Comparison of ENCODE assay signal across 20 cellular contexts in the genomic region with DNA sequence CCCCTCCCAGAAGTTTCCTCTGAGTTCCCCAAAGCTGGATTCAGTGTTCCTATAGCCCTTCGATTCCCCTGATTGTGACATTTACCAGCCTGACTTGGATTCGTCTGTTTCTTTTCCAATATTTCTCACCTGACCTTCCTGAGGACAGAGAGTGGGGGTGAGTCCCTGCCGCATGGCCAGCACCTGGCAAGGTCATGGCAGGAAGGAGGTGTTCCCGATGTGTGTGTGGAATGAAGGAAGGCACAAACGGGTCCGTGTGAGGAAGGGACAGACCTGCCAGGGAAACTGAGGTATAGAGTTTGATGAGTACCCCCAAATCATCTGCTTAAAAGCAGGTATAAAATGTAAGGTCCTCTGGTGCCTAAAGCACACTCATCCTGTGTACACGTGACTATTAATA. TPM values are rescaled to one million over a fixed set of nuclear protein-coding genes. Genes with fewer than 3 reads are reported as not detected.
DNase-seq lines count a peak whose midpoint lies in the region; ATAC-seq and TF ChIP-seq lines count a peak whose summit lies in the region.
"Had no signal": no experiment of that assay in that cellular context is flagged by ENCODE, and none has a peak within 500 bp of the region (broad histone marks: within the 10 kb centered on the region; RNA-seq: fewer than 3 reads in every experiment).

No MANE protein-coding gene starts in this region.

- H3K23ac ChIP-seq in trophoblast cell (ENCODE audit: low read length): peak overlapping the region; percentile 59

- peaks cover 79% of the 10 kb centered on the region for H3K79me2 ChIP-seq in fibroblast of lung (ENCODE audit: control insufficient read depth, insufficient read depth, low read length)
- H3K79me2 ChIP-seq in trophoblast cell (ENCODE audit: control insufficient read depth, insufficient read depth, low read length, poor library complexity): peaks cover 27% of the 10 kb centered on the region

- no peak overlapping the region for H4K8ac ChIP-seq in trophoblast cell (ENCODE audit: low read depth, low read length)

- no peak overlapping the region for H3K9ac ChIP-seq in fibroblast of lung (ENCODE audit: insufficient read depth, low read length)
- no peak overlapping the region for H3K9ac ChIP-seq in trophoblast cell (ENCODE audit: low read length)

- DNase-seq in cardiac septum (ENCODE audit: low spot score): peak; percentile 58
- no peak for DNase-seq in left cardiac atrium
- DNase-seq in fibroblast of lung (ENCODE audit: low read depth in 2 of 2): no peak
- no peak for DNase-seq in trophoblast cell
- DNase-seq in ureter (ENCODE audit: low spot score): peak; percentile 26
- DNase-seq in RPMI8226: no peak
- DNase-seq in omental fat pad (ENCODE audit: low spot score): no peak
- DNase-seq: activated CD4-positive, alpha-beta T cell treated with anti-CD3 and anti-CD28 coated beads for 48 hours; activated CD8-positive, alpha-beta memory T cell treated with anti-CD3 and anti-CD28 coated beads, Interleukin-2, amount 50 U/mL, for 48 hours; activated gamma-delta T cell; anterior cingulate cortex; CD4-positive, CD25-positive, alpha-beta regulatory T cell; DMS79; dorsolateral prefrontal cortex; KBM-7; left colon; NCI-H1048; NCI-H510A treated with DMSO at 0.1 percent for 48 hours; pancreas had no signal

- no CpG with 5 or more reads among the region's 7 CpGs for WGBS in trophoblast cell (ENCODE audit: extremely low coverage, insufficient coverage, insufficient read length)

- no peaks in the 10 kb centered on the region for H3K36me3 ChIP-seq in fibroblast of lung (ENCODE audit: control insufficient read depth, insufficient read depth, low read length)
- peaks cover 12 to 27% of the 10 kb centered on the region in 2 experiments for H3K36me3 ChIP-seq in trophoblast cell (ENCODE audit: control insufficient read depth in 1 of 2, insufficient read depth in 2 of 2, low read length in 2 of 2)
- H3K36me3 ChIP-seq: pancreas had no signal

- intact Hi-C loops in cardiac septum (cut with DNase I) (loop anchor here (2.0 to 5.0 kb wide), 2 partner anchors 36 to 103 kb away; no protein-coding TSS in a partner anchor), left cardiac atrium (cut with DNase I) (loop anchor here in 1 of 2 donors (5.0 kb wide), 1 partner anchor 41 kb away; no protein-coding TSS in a partner anchor)

- no peaks in the 10 kb centered on the region for H3K27me3 ChIP-seq in fibroblast of lung (ENCODE audit: control insufficient read depth, insufficient read depth, low read length)
- no peaks in the 10 kb centered on the region for H3K27me3 ChIP-seq in trophoblast cell (ENCODE audit: insufficient read depth, low read length)

- no peak overlapping the region for H2BK120ac ChIP-seq in trophoblast cell (ENCODE audit: insufficient read depth, low read length, poor library complexity)

- peak overlapping the region; percentile 60 for H2AK5ac ChIP-seq in trophoblast cell (ENCODE audit: low read length)

- H3K4me3 ChIP-seq in fibroblast of lung (replicated peaks in 1 of 4; ENCODE audit: control extremely low read depth in 1 of 4, insufficient read depth in 1 of 4, low read depth in 3 of 4, low read length in 4 of 4) (no peak overlapping the region), trophoblast cell (ENCODE audit: low read depth, low read length) (no peak overlapping the region)

- ATAC-seq in left cardiac atrium (no peak), omental fat pad (ENCODE audit: low FRiP score) (no peak), GM21786 (IDR thresholded peaks at IDR 0.05; ENCODE audit: unreplicated experiment) (no peak)
- ATAC-seq: left colon, pancreas had no signal

- no peak overlapping the region for H4K91ac ChIP-seq in trophoblast cell (ENCODE audit: low read depth, low read length)

- no peaks in the 10 kb centered on the region for H3K9me3 ChIP-seq in fibroblast of lung (ENCODE audit: control insufficient read depth, insufficient read depth, low read depth, low read length)
- no peaks in the 10 kb centered on the region for H3K9me3 ChIP-seq in trophoblast cell (ENCODE audit: insufficient read depth, low read depth, low read length)
- H3K9me3 ChIP-seq: pancreas had no signal

- H3K14ac ChIP-seq in trophoblast cell (ENCODE audit: low read length): no peak overlapping the region

- H3K4ac ChIP-seq in trophoblast cell (ENCODE audit: low read depth, low read length): peak overlapping the region; percentile 53

- no peak overlapping the region for H3K4me2 ChIP-seq in fibroblast of lung (ENCODE audit: extremely low read depth, insufficient read depth, low read length)
- H3K4me2 ChIP-seq in trophoblast cell (ENCODE audit: low read length): no peak overlapping the region

- H2AFZ ChIP-seq in fibroblast of lung (ENCODE audit: low read length): no peak overlapping the region
- no peak overlapping the region for H2AFZ ChIP-seq in trophoblast cell (ENCODE audit: insufficient read depth, low read length, poor library complexity)

- H4K12ac ChIP-seq in trophoblast cell (ENCODE audit: low read depth, low read length): no peak overlapping the region

- H3K79me1 ChIP-seq in trophoblast cell (ENCODE audit: low read length): peaks cover 27% of the 10 kb centered on the region

- TF ChIP-seq CTCF in fibroblast of lung (conservative IDR thresholded peaks at IDR 0.05 in 1 of 2, IDR thresholded peaks at IDR 0.05 in 1 of 2; ENCODE audit: low read depth in 1 of 2, low read length in 2 of 2): no peak
- TF ChIP-seq CTCF in omental fat pad (IDR thresholded peaks at IDR 0.05): no peak

- no peaks in the 10 kb centered on the region for H4K20me1 ChIP-seq in fibroblast of lung (ENCODE audit: control insufficient read depth, extremely low read depth, insufficient read depth, low read length)

- H3K27ac ChIP-seq in fibroblast of lung (ENCODE audit: insufficient read depth, low read length): peak overlapping the region; percentile 35
- no peak overlapping the region for H3K27ac ChIP-seq in trophoblast cell (ENCODE audit: low read depth, low read length)

- peak overlapping the region; percentile 56 for H3K18ac ChIP-seq in trophoblast cell (ENCODE audit: low read length)

- H3K4me1 ChIP-seq in fibroblast of lung (ENCODE audit: control insufficient read depth, extremely low read depth, insufficient read depth, low read length) (peaks cover 34% of the 10 kb centered on the region), trophoblast cell (ENCODE audit: control insufficient read depth in 1 of 2, insufficient read depth in 2 of 2, low read length in 2 of 2) (peaks cover 14 to 29% of the 10 kb centered on the region in 2 experiments)
- H3K4me1 ChIP-seq: pancreas had no signal

- H2BK12ac ChIP-seq in trophoblast cell (ENCODE audit: low read length): peak overlapping the region; percentile 59

- H2BK5ac ChIP-seq in trophoblast cell (ENCODE audit: low read depth, low read length, poor library complexity): no peak overlapping the region

RNA-seq across cellular contexts. Expression of a gene that starts 3.3 kb away (rescaled TPM):
- total RNA-seq in cardiac septum: 196 TPM
- 100 to 1,000 TPM; 210 to 456 TPM for total RNA-seq in left cardiac atrium
- total RNA-seq in fibroblast of lung: 34.0 and 57.5 TPM in 2 replicates
- 18.4 and 607 TPM in 2 replicates for polyA plus RNA-seq in fibroblast of lung
- polyA plus RNA-seq in fibroblast of lung (2012): 19.5 and 691 TPM in 2 replicates
- polyA minus RNA-seq in fibroblast of lung (ENCODE audit: low replicate concordance): 30.9 and 567 TPM in 2 replicates
- polyA plus RNA-seq in trophoblast cell (2013): 445 and 497 TPM in 2 replicates
- 144 TPM for total RNA-seq in ureter
- 1,000 to 10,000 TPM in 2 of 4 donors, 100 to 1,000 TPM in 2; 611 to 1,113 (median 995) TPM for total RNA-seq in omental fat pad
- total RNA-seq: CD4-positive, CD25-positive, alpha-beta regulatory T cell had no signal
- polyA plus RNA-seq: CD4-positive, CD25-positive, alpha-beta regulatory T cell had no signal

RNA-seq across cellular contexts. Expression of a gene that starts 3.4 kb away (rescaled TPM):
- 165 TPM for total RNA-seq in cardiac septum
- 100 to 1,000 TPM; 176 to 384 TPM for total RNA-seq in left cardiac atrium
- 93.1 and 123 TPM in 2 replicates for total RNA-seq in fibroblast of lung
- polyA plus RNA-seq in fibroblast of lung: 43.8 and 463 TPM in 2 replicates
- 52.1 and 712 TPM in 2 replicates for polyA plus RNA-seq in fibroblast of lung (2012)
- polyA minus RNA-seq in fibroblast of lung (ENCODE audit: low replicate concordance): 56.9 and 841 TPM in 2 replicates
- 769 and 825 TPM in 2 replicates for polyA plus RNA-seq in trophoblast cell (2013)
- total RNA-seq in ureter: 227 TPM
- total RNA-seq in omental fat pad: 100 to 1,000 TPM; 380 to 788 (median 684) TPM
- total RNA-seq: CD4-positive, CD25-positive, alpha-beta regulatory T cell had no signal
- polyA plus RNA-seq: CD4-positive, CD25-positive, alpha-beta regulatory T cell had no signal

Comparison
In these comparisons a context has a peak if more than half of its experiments do, and no peak if none do; other contexts are left out.
1. DNase-seq: peak in cardiac septum (single experiment) and ureter (single experiment); none in left cardiac atrium (single experiment), fibroblast of lung (0 of 2), trophoblast cell (0 of 2), RPMI8226 (single experiment) and omental fat pad (single experiment).